In the genomic region with DNA sequence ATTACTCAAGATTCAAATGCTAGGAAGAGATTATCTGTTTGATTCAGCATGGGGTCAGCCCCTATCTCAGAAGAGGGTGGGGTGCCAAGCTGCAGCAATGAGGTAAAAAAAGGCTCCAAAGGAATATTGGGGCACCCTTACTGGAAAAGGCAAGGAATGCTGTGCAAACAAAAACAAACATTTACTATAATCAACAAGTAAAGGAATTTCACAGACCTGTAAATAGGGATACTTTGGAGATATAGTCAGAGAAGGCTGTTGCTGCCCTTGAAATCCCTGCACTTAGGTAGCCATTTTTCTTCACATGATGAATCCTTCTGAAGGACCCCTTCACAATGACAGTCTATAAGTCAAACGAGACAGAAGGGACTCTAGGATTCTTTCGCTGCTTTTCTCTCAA, we compare ENCODE assay signal across 12 cellular contexts.
"Had no signal": no experiment of that assay in that cellular context is flagged by ENCODE, and none has a peak within 500 bp of the region (broad histone marks: within the 10 kb centered on the region; RNA-seq: fewer than 3 reads in every experiment).

No MANE protein-coding gene starts in this region.

- ATAC-seq: activated CD4-positive, CD25-positive, alpha-beta regulatory T cell treated with anti-CD3 and anti-CD28 coated beads, Interleukin-2, amount 50 U/mL, for 24 hours; esophagus mucosa; left ventricle myocardium superior had no signal

- H3K4me3 Mint-ChIP-seq: neural progenitor cell had no signal

- H3K9me3 Mint-ChIP-seq: neural progenitor cell had no signal

- DNase-seq: activated CD4-positive, alpha-beta T cell treated with anti-CD3 and anti-CD28 coated beads, Interleukin-2, amount 50 U/mL, for 1 hour; activated naive CD4-positive, alpha-beta T cell treated with anti-CD3 and anti-CD28 coated beads, Interleukin-2, amount 50 U/mL, for 16 hours; activated T-cell treated with anti-CD3 and anti-CD28 coated beads, Interleukin-2, amount 50 U/mL, for 1 hour; left ventricle myocardium superior; mesenchymal stem cell; ovary; stimulated activated CD4-positive, alpha-beta T cell treated with anti-CD3 and anti-CD28 coated beads, Interleukin-2, amount 100 ng/mL, for 48 hours; stimulated activated naive CD4-positive, alpha-beta T cell; upper lobe of left lung had no signal

- H3K27ac ChIP-seq: neural progenitor cell, ovary had no signal

- H3K27ac Mint-ChIP-seq: neural progenitor cell had no signal

- H3K27me3 ChIP-seq: neural progenitor cell, ovary, upper lobe of left lung had no signal

- H3K4me3 ChIP-seq: neural progenitor cell, ovary, upper lobe of left lung had no signal

- H3K36me3 Mint-ChIP-seq: neural progenitor cell had no signal

- H3K9ac ChIP-seq: neural progenitor cell had no signal

- H3K9me3 ChIP-seq: ovary, upper lobe of left lung had no signal

- H3K36me3 ChIP-seq: neural progenitor cell, ovary, upper lobe of left lung had no signal
